ENCODE assay signal across 15 cellular contexts in genomic region chr18:76130845-76131244, GRCh38.
"Had no signal": no experiment of that assay in that cellular context is flagged by ENCODE, and none has a peak within 500 bp of the region (broad histone marks: within the 10 kb centered on the region; RNA-seq: fewer than 3 reads in every experiment).

No MANE protein-coding gene starts in this region.

- H3K4me1 ChIP-seq: heart right ventricle, left lung, transverse colon had no signal

- DNase-seq: activated CD4-positive, alpha-beta memory T cell treated with anti-CD3 and anti-CD28 coated beads, Interleukin-2, amount 10 ng/mL, durations not matched to agents 7 days and 5 days; activated CD4-positive, alpha-beta T cell treated with anti-CD3 and anti-CD28 coated beads for 36 hours; cortex of kidney; effector CD8-positive, alpha-beta T cell; heart right ventricle; left lung; mesendoderm; nephron progenitor cell; retina; T-helper 9 cell; transverse colon had no signal

- H3K27me3 ChIP-seq: heart right ventricle, left lung, ovary, transverse colon had no signal

- H3K4me3 ChIP-seq: heart right ventricle, left lung, ovary, smooth muscle cell, transverse colon had no signal

- ATAC-seq: heart right ventricle; left lung; stimulated activated effector memory CD8-positive, alpha-beta T cell treated with anti-CD3 and anti-CD28 coated beads, Interleukin-12 subunit alpha, Interleukin-12 subunit beta, amount 100 ng/mL, for 72 hours had no signal

- H3K36me3 ChIP-seq: heart right ventricle, left lung, ovary, transverse colon had no signal

- H3K4me2 ChIP-seq: smooth muscle cell had no signal

- H3K27ac ChIP-seq: heart right ventricle, left lung, ovary, transverse colon, VCaP had no signal

- H3K9me3 ChIP-seq: left lung, ovary, transverse colon had no signal
